In genomic region chr17:10777131-10777805, GRCh38 we compare ENCODE assay signal across 37 cellular contexts. TPM values are rescaled to one million over a fixed set of nuclear protein-coding genes. Genes with fewer than 3 reads are reported as not detected.
"Had no signal": no experiment of that assay in that cellular context is flagged by ENCODE, and none has a peak within 500 bp of the region (broad histone marks: within the 10 kb centered on the region; RNA-seq: fewer than 3 reads in every experiment).

No MANE protein-coding gene starts in this region.

- ATAC-seq: activated CD8-positive, alpha-beta T cell treated with anti-CD3 and anti-CD28 coated beads for 36 hours; activated naive CD8-positive, alpha-beta T cell treated with anti-CD3 and anti-CD28 coated beads, Interleukin-2, amount 50 U/mL, for 24 hours; left lobe of liver; lower lobe of right lung; pancreas; sciatic nerve; SK-N-SH treated with all-trans-retinoic acid at 6 μM for 48 hours; stimulated activated memory B cell treated with anti-CD40 and anti-IgM and Interleukin-4, amounts not matched to agents 10 μg/mL and 1 μg/mL and 100 μg/mL, for 72 hours; stimulated activated naive CD8-positive, alpha-beta T cell treated with anti-CD3 and anti-CD28 coated beads, Interleukin-15, amount 100 ng/mL, for 72 hours; T-helper 17 cell had no signal

- H3K4me1 Mint-ChIP-seq: activated CD4-positive, alpha-beta T cell treated with anti-CD3 and anti-CD28 coated beads, Interleukin-2, amount 10 ng/mL, durations not matched to agents 24 days and 14 days; activated naive CD4-positive, alpha-beta T cell treated with anti-CD3 and anti-CD28 coated beads, Interleukin-2, amount 50 U/mL, for 24 hours; activated naive CD8-positive, alpha-beta T cell treated with anti-CD3 and anti-CD28 coated beads, Interleukin-2, amount 50 U/mL, for 24 hours; central memory CD8-positive, alpha-beta T cell; stimulated activated memory B cell treated with anti-CD40 and anti-IgM and Interleukin-4, amounts not matched to agents 10 μg/mL and 1 μg/mL and 100 μg/mL, for 72 hours; stimulated activated naive CD8-positive, alpha-beta T cell treated with anti-CD3 and anti-CD28 coated beads, Interleukin-15, amount 100 ng/mL, for 72 hours; T-helper 17 cell had no signal

- H3K27me3 ChIP-seq: pancreas, tibial artery had no signal

- DNase-seq: activated CD4-positive, alpha-beta T cell treated with anti-CD3 and anti-CD28 coated beads, Interleukin-2, amount 10 ng/mL, durations not matched to agents 24 days and 14 days; activated CD4-positive, CD25-positive, alpha-beta regulatory T cell treated with anti-CD3 and anti-CD28 coated beads, Interleukin-2, amount 50 U/mL, for 72 hours; activated CD8-positive, alpha-beta T cell treated with anti-CD3 and anti-CD28 coated beads for 36 hours; activated naive CD8-positive, alpha-beta T cell treated with anti-CD3 and anti-CD28 coated beads, Interleukin-2, amount 50 U/mL, for 24 hours; activated T-cell treated with anti-CD3 and anti-CD28 coated beads, Interleukin-2, amount 50 U/mL, for 48 hours; amygdala; dermis blood vessel endothelial cell; effector CD4-positive, alpha-beta T cell; hypothalamus; lower lobe of right lung; mesendoderm; naive B cell; nucleus accumbens; pancreas; retina; stimulated activated CD4-positive, alpha-beta T cell treated with anti-CD3 and anti-CD28 coated beads, Interleukin-1b, Interleukin-23, amount 100 ng/mL, for 48 hours; stimulated activated CD4-positive, alpha-beta T cell treated with anti-CD3 and anti-CD28 coated beads, Interleukin-4, amount 100 ng/mL, for 4 hours; stimulated activated CD8-positive, alpha-beta memory T cell treated with anti-CD3 and anti-CD28 coated beads, Interleukin-4, amount 100 ng/mL, for 48 hours; stimulated activated naive CD8-positive, alpha-beta T cell treated with anti-CD3 and anti-CD28 coated beads, Interleukin-15, amount 100 ng/mL, for 72 hours; T-helper 17 cell; T1000 had no signal

- H3K27ac Mint-ChIP-seq: activated CD4-positive, alpha-beta T cell treated with anti-CD3 and anti-CD28 coated beads, Interleukin-2, amount 10 ng/mL, durations not matched to agents 24 days and 14 days; activated CD8-positive, alpha-beta T cell treated with anti-CD3 and anti-CD28 coated beads for 36 hours; activated naive CD4-positive, alpha-beta T cell treated with anti-CD3 and anti-CD28 coated beads, Interleukin-2, amount 50 U/mL, for 24 hours; activated naive CD8-positive, alpha-beta T cell treated with anti-CD3 and anti-CD28 coated beads, Interleukin-2, amount 50 U/mL, for 24 hours; activated T-helper 2 cell treated with anti-CD3 and anti-CD28 coated beads, Interferon-gamma antibody, Interleukin-2, Interleukin-4, amounts not matched to agents 10 μg/mL and 5 μg/mL and 100 μg/mL, durations not matched to agents 14 hours and 24 hours and 36 hours; stimulated activated memory B cell treated with anti-CD40 and anti-IgM and Interleukin-4, amounts not matched to agents 10 μg/mL and 1 μg/mL and 100 μg/mL, for 72 hours; stimulated activated naive CD8-positive, alpha-beta T cell treated with anti-CD3 and anti-CD28 coated beads, Interleukin-15, amount 100 ng/mL, for 72 hours; T-helper 17 cell had no signal

- H3K4me3 ChIP-seq: lower lobe of right lung, pancreas, prostate gland, smooth muscle cell, tibial artery had no signal

- H3K36me3 Mint-ChIP-seq: activated naive CD4-positive, alpha-beta T cell treated with anti-CD3 and anti-CD28 coated beads, Interleukin-2, amount 50 U/mL, for 24 hours; stimulated activated memory B cell treated with anti-CD40 and anti-IgM and Interleukin-4, amounts not matched to agents 10 μg/mL and 1 μg/mL and 100 μg/mL, for 72 hours had no signal

- H3K4me3 Mint-ChIP-seq: activated CD4-positive, alpha-beta T cell treated with anti-CD3 and anti-CD28 coated beads, Interleukin-2, amount 10 ng/mL, durations not matched to agents 24 days and 14 days; activated CD8-positive, alpha-beta T cell treated with anti-CD3 and anti-CD28 coated beads for 36 hours; activated naive CD4-positive, alpha-beta T cell treated with anti-CD3 and anti-CD28 coated beads, Interleukin-2, amount 50 U/mL, for 24 hours; activated naive CD8-positive, alpha-beta T cell treated with anti-CD3 and anti-CD28 coated beads, Interleukin-2, amount 50 U/mL, for 24 hours; central memory CD8-positive, alpha-beta T cell; naive B cell; stimulated activated memory B cell treated with anti-CD40 and anti-IgM and Interleukin-4, amounts not matched to agents 10 μg/mL and 1 μg/mL and 100 μg/mL, for 72 hours; stimulated activated naive CD8-positive, alpha-beta T cell treated with anti-CD3 and anti-CD28 coated beads, Interleukin-15, amount 100 ng/mL, for 72 hours; T-helper 17 cell had no signal

- H3K36me3 ChIP-seq: lower lobe of right lung, pancreas, prostate gland, tibial artery had no signal

- H3K27me3 Mint-ChIP-seq: activated CD4-positive, alpha-beta T cell treated with anti-CD3 and anti-CD28 coated beads, Interleukin-2, amount 10 ng/mL, durations not matched to agents 24 days and 14 days; activated naive CD4-positive, alpha-beta T cell treated with anti-CD3 and anti-CD28 coated beads, Interleukin-2, amount 50 U/mL, for 24 hours; activated naive CD8-positive, alpha-beta T cell treated with anti-CD3 and anti-CD28 coated beads, Interleukin-2, amount 50 U/mL, for 24 hours; naive B cell; stimulated activated memory B cell treated with anti-CD40 and anti-IgM and Interleukin-4, amounts not matched to agents 10 μg/mL and 1 μg/mL and 100 μg/mL, for 72 hours; stimulated activated naive CD8-positive, alpha-beta T cell treated with anti-CD3 and anti-CD28 coated beads, Interleukin-15, amount 100 ng/mL, for 72 hours; T-helper 17 cell had no signal

- H3K4me1 ChIP-seq: lower lobe of right lung, pancreas, prostate gland, tibial artery had no signal

- H3K9me3 ChIP-seq: pancreas, prostate gland had no signal

- H3K27ac ChIP-seq: lower lobe of right lung, pancreas, prostate gland, tibial artery had no signal

- H3K9me3 Mint-ChIP-seq: activated naive CD4-positive, alpha-beta T cell treated with anti-CD3 and anti-CD28 coated beads, Interleukin-2, amount 50 U/mL, for 24 hours; central memory CD8-positive, alpha-beta T cell had no signal

RNA-seq across cellular contexts. Expression of gene TMEM238L, which starts 26.6 kb away (rescaled TPM):
- total RNA-seq: activated CD4-positive, alpha-beta T cell treated with anti-CD3 and anti-CD28 coated beads, Interleukin-2, amount 10 ng/mL, durations not matched to agents 24 days and 14 days; activated CD8-positive, alpha-beta T cell treated with anti-CD3 and anti-CD28 coated beads for 36 hours; activated T-helper 2 cell treated with anti-CD3 and anti-CD28 coated beads, Interferon-gamma antibody, Interleukin-2, Interleukin-4, amounts not matched to agents 10 μg/mL and 5 μg/mL and 100 μg/mL, durations not matched to agents 14 hours and 24 hours and 36 hours; dermis blood vessel endothelial cell; epithelial cell of proximal tubule; fibroblast of lung; fibroblast of villous mesenchyme; kidney epithelial cell; left lobe of liver; lower lobe of right lung; mononuclear cell; sciatic nerve; smooth muscle cell; T-helper 17 cell had no signal
- polyA plus RNA-seq: fibroblast of lung, neural cell, pancreas, smooth muscle cell had no signal

RNA-seq across cellular contexts. Expression of gene TMEM220, which starts 47.4 kb away (rescaled TPM):
- total RNA-seq: epithelial cell of proximal tubule had no signal
- polyA plus RNA-seq: neural cell had no signal
